Comparison of ENCODE assay signal across 1 cellular context in genomic region chr6:89073014-89073620, GRCh38.
TF ChIP-seq lines count a peak whose summit lies in the region.

No MANE protein-coding gene starts in this region.

TF ChIP-seq in K562, 482 proteins besides CTCF, POLR2A, EP300 and RAD21 (continued from another document and continues in another):
- TF ChIP-seq ZBTB40 (IDR thresholded peaks at IDR 0.05) (no peak), ZBTB40 (CRISPR knock-in tag; IDR thresholded peaks at IDR 0.05) (no peak), ZBTB11 (CRISPR knock-in tag; IDR thresholded peaks at IDR 0.05) (no peak; a peak in 1 of 6 replicates), SP2 (IDR thresholded peaks at IDR 0.05; ENCODE audit: extremely low read depth, low read depth, low read length, poor library complexity, severe bottlenecking) (no peak), E2F5 (CRISPR knock-in tag; IDR thresholded peaks at IDR 0.05) (no peak), PREB (CRISPR knock-in tag; IDR thresholded peaks at IDR 0.05) (no peak), TSHZ1 (CRISPR knock-in tag; IDR thresholded peaks at IDR 0.05) (no peak), RBM14 (IDR thresholded peaks at IDR 0.05; ENCODE audit: borderline replicate concordance, insufficient read depth, low read depth, low read length) (no peak), ZNF280A (IDR thresholded peaks at IDR 0.05; ENCODE audit: low read depth, partially characterized antibody) (no peak), TEAD2 (tag; IDR thresholded peaks at IDR 0.05) (no peak), TCF15 (CRISPR knock-in tag; IDR thresholded peaks at IDR 0.05) (no peak), U2AF1 (optimal IDR thresholded peaks at IDR 0.05; ENCODE audit: low read depth, low read length) (no peak), GABPB1 (CRISPR knock-in tag; IDR thresholded peaks at IDR 0.05) (no peak), SREBF1 (IDR thresholded peaks at IDR 0.05; ENCODE audit: borderline replicate concordance, low read depth, low read length) (no peak), ESRRA (IDR thresholded peaks at IDR 0.05; ENCODE audit: borderline replicate concordance, low read depth) (no peak), ZNF507 (tag; conservative IDR thresholded peaks at IDR 0.05) (no peak), ZNF57 (CRISPR knock-in tag; IDR thresholded peaks at IDR 0.05) (no peak), IRF9 (tag; IDR thresholded peaks at IDR 0.05) (no peak; the same call in 1 of the 2 replicates), ZNF232 (CRISPR knock-in tag; IDR thresholded peaks at IDR 0.05) (no peak), FOXJ2 (tag; IDR thresholded peaks at IDR 0.05) (no peak), RFX7 (CRISPR knock-in tag; IDR thresholded peaks at IDR 0.05) (no peak), PHF8 (IDR thresholded peaks at IDR 0.05; ENCODE audit: borderline replicate concordance, low read length) (no peak), ADNP (tag; IDR thresholded peaks at IDR 0.05) (no peak), ZNF511 (CRISPR knock-in tag; IDR thresholded peaks at IDR 0.05) (no peak), CGGBP1 (CRISPR knock-in tag; IDR thresholded peaks at IDR 0.05) (no peak), XRCC3 (IDR thresholded peaks at IDR 0.05) (no peak), MYBL2 (IDR thresholded peaks at IDR 0.05; ENCODE audit: low read depth) (no peak), MYBL2 (CRISPR knock-in tag; IDR thresholded peaks at IDR 0.05; ENCODE audit: borderline replicate concordance) (no peak), HCFC1 (IDR thresholded peaks at IDR 0.05; ENCODE audit: low read depth, low read length) (no peak), BMI1 (IDR thresholded peaks at IDR 0.05; ENCODE audit: low read length) (no peak), CLOCK (CRISPR knock-in tag; IDR thresholded peaks at IDR 0.05; ENCODE audit: borderline replicate concordance) (no peak)
